Comparison of ENCODE assay signal across 13 cellular contexts in the genomic region with DNA sequence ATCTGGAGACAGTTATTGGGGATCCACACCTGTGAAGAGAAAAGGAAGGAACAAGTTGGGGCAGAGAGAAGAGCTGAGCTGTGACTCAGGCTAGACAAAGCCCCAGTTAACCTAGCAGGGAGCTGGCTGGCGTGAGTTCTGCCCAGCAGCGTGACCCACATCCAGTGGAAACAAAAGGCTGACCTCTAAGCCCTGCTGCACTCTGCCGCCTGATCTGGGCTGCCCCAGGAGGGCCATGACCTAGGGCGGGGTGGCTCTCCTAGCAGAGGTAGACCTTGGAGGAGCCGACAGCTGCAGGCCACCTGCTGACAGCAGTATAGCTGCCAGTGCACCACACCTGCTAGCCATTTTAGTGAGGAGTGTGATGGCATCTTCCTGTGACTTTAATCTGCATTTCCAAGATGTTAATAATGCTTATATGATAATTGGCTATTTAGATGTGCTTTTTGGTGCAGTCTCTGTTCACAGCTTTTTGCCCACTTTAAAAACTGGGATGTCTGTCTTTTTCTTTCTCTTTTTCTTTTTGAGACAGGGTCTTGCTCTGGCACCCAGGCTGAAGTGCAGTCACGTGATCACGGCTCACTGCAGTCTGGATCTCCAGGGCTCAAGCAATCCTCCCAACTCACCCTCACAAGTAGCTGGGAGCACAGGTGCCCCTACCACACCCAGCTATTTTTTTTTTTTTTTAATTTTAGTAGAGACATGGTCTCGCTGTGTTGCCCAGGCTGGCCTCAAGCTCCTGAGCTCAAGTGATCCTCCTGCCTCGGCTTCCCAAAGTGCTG.
DNase-seq lines count a peak whose midpoint lies in the region; ATAC-seq, FAIRE-seq and TF ChIP-seq lines count a peak whose summit lies in the region.
"Had no signal": no experiment of that assay in that cellular context is flagged by ENCODE, and none has a peak within 500 bp of the region (broad histone marks: within the 10 kb centered on the region; RNA-seq: fewer than 3 reads in every experiment).

No MANE protein-coding gene starts in this region.

- H3K4me1 ChIP-seq in keratinocyte (ENCODE audit: control insufficient read depth, extremely low read depth, insufficient read depth, low read length) (peaks cover 12% of the 10 kb centered on the region), spleen (peaks cover 0 to 19% (median 10%) of the 10 kb centered on the region in 6 donors)

- H3K9me3 ChIP-seq in keratinocyte (ENCODE audit: control insufficient read depth, low read depth, low read length) (no peaks in the 10 kb centered on the region), spleen (no peaks in the 10 kb centered on the region)

- DNase-seq in cardiac septum (ENCODE audit: low spot score) (peak; percentile 63), Right ventricle myocardium inferior (ENCODE audit: missing footprints) (no peak), RPMI8226 (peak; percentile 88), keratinocyte (ENCODE audit: low read depth, low spot score) (no peak), spleen (no peak), COR-L47 (lab: John Stamatoyannopoulos, UW) (no peak)
- no peak for DNase-seq in stimulated activated effector memory CD8-positive, alpha-beta T cell treated with anti-CD3 and anti-CD28 coated beads, Interleukin-12 subunit alpha, Interleukin-12 subunit beta, amount 100 ng/mL, for 72 hours (ENCODE audit: low spot score in 2 of 2)
- DNase-seq in activated CD4-positive, alpha-beta T cell treated with anti-CD3 and anti-CD28 coated beads, Interleukin-2, amount 10 ng/mL, durations not matched to agents 7 days and 5 days, result no peak
- DNase-seq: activated CD8-positive, alpha-beta T cell treated with anti-CD3 and anti-CD28 coated beads, Interleukin-2, amount 10 ng/mL, durations not matched to agents 7 days and 5 days; activated naive CD4-positive, alpha-beta T cell treated with anti-CD3 and anti-CD28 coated beads, Interleukin-2, amount 50 U/mL, for 16 hours; NCI-H1436; OCI-M1; stimulated activated CD4-positive, alpha-beta T cell treated with anti-CD3 and anti-CD28 coated beads, Interleukin-15, amount 100 ng/mL, for 24 hours had no signal

- peak; percentile 9 for FAIRE-seq in keratinocyte (lab: Jason Lieb, UNC)

- no peak overlapping the region for H3K27ac Mint-ChIP-seq in stimulated activated effector memory CD8-positive, alpha-beta T cell treated with anti-CD3 and anti-CD28 coated beads, Interleukin-12 subunit alpha, Interleukin-12 subunit beta, amount 100 ng/mL, for 72 hours
- no peak overlapping the region for H3K27ac Mint-ChIP-seq in activated CD4-positive, alpha-beta T cell treated with anti-CD3 and anti-CD28 coated beads, Interleukin-2, amount 10 ng/mL, durations not matched to agents 7 days and 5 days
- H3K27ac Mint-ChIP-seq: activated CD8-positive, alpha-beta T cell treated with anti-CD3 and anti-CD28 coated beads, Interleukin-2, amount 10 ng/mL, durations not matched to agents 7 days and 5 days had no signal

- H3K27me3 Mint-ChIP-seq in activated CD4-positive, alpha-beta T cell treated with anti-CD3 and anti-CD28 coated beads, Interleukin-2, amount 10 ng/mL, durations not matched to agents 7 days and 5 days, result peaks cover 3% of the 10 kb centered on the region

- WGBS in spleen, 5 donors, result 69 to 76% (median 74%) methylated on average over 9 of the region's 9 CpGs

- intact Hi-C loops in cardiac septum (cut with DNase I), result no loop called here
- intact Hi-C loops in Right ventricle myocardium inferior (cut with DNase I), result no loop called here
- intact Hi-C loops in spleen (cut with DNase I; ENCODE audit: low total_unique reads), result no loop called here

- H3K27me3 ChIP-seq in keratinocyte (ENCODE audit: control insufficient read depth, extremely low read depth, insufficient read depth, low read length) (no peaks in the 10 kb centered on the region), spleen (replicated peaks in 1 of 7) (no peaks in the 10 kb centered on the region)

- H3K9ac ChIP-seq in keratinocyte (ENCODE audit: control insufficient read depth, extremely low read depth, insufficient read depth, low read length), result no peak overlapping the region

- no peak for ATAC-seq in Right ventricle myocardium inferior
- ATAC-seq in stimulated activated effector memory CD8-positive, alpha-beta T cell treated with anti-CD3 and anti-CD28 coated beads, Interleukin-12 subunit alpha, Interleukin-12 subunit beta, amount 100 ng/mL, for 72 hours, result peak; percentile 14
- ATAC-seq: activated CD8-positive, alpha-beta T cell treated with anti-CD3 and anti-CD28 coated beads, Interleukin-2, amount 10 ng/mL, durations not matched to agents 7 days and 5 days had no signal

- no peaks in the 10 kb centered on the region for H3K36me3 ChIP-seq in keratinocyte (ENCODE audit: control insufficient read depth in 2 of 2, extremely low read depth in 1 of 2, insufficient read depth in 2 of 2, low read length in 2 of 2)
- H3K36me3 ChIP-seq in spleen, result no peaks in the 10 kb centered on the region

- dilution Hi-C loops in keratinocyte (cut with MboI; ENCODE audit: extremely low pct_ligation_motif_present, low sequenced_read_pairs), result no loop called here

- no peaks in the 10 kb centered on the region for H3K36me3 Mint-ChIP-seq in stimulated activated effector memory CD8-positive, alpha-beta T cell treated with anti-CD3 and anti-CD28 coated beads, Interleukin-12 subunit alpha, Interleukin-12 subunit beta, amount 100 ng/mL, for 72 hours
- H3K36me3 Mint-ChIP-seq in activated CD4-positive, alpha-beta T cell treated with anti-CD3 and anti-CD28 coated beads, Interleukin-2, amount 10 ng/mL, durations not matched to agents 7 days and 5 days (ENCODE audit: low read depth), result no peaks in the 10 kb centered on the region

- H3K27ac ChIP-seq in keratinocyte (ENCODE audit: control insufficient read depth, insufficient read depth, low read length) (no peak overlapping the region), spleen (peak overlapping the region in 1 of 8 donors; percentile 1)

- TF ChIP-seq POLR2A in spleen (IDR thresholded peaks at IDR 0.05), result no peak

- H3K9me1 ChIP-seq in keratinocyte (ENCODE audit: control insufficient read depth, extremely low read depth, insufficient read depth, low read length), result no peaks in the 10 kb centered on the region

- H3K4me3 ChIP-seq in keratinocyte (ENCODE audit: control insufficient read depth in 2 of 3, extremely low read depth in 1 of 3, insufficient read depth in 2 of 3, low read depth in 1 of 3, low read length in 3 of 3), result no peak overlapping the region
- H3K4me3 ChIP-seq in spleen, result no peak overlapping the region

- no peaks in the 10 kb centered on the region for H3K4me1 Mint-ChIP-seq in stimulated activated effector memory CD8-positive, alpha-beta T cell treated with anti-CD3 and anti-CD28 coated beads, Interleukin-12 subunit alpha, Interleukin-12 subunit beta, amount 100 ng/mL, for 72 hours
- no peaks in the 10 kb centered on the region for H3K4me1 Mint-ChIP-seq in activated CD4-positive, alpha-beta T cell treated with anti-CD3 and anti-CD28 coated beads, Interleukin-2, amount 10 ng/mL, durations not matched to agents 7 days and 5 days

- H3K4me2 ChIP-seq in keratinocyte (ENCODE audit: control insufficient read depth, extremely low read depth, insufficient read depth, low read depth, low read length), result peak overlapping the region; percentile 4

- H3K9me3 Mint-ChIP-seq in stimulated activated effector memory CD8-positive, alpha-beta T cell treated with anti-CD3 and anti-CD28 coated beads, Interleukin-12 subunit alpha, Interleukin-12 subunit beta, amount 100 ng/mL, for 72 hours, result no peaks in the 10 kb centered on the region
- H3K9me3 Mint-ChIP-seq in activated CD4-positive, alpha-beta T cell treated with anti-CD3 and anti-CD28 coated beads, Interleukin-2, amount 10 ng/mL, durations not matched to agents 7 days and 5 days, result no peaks in the 10 kb centered on the region

- H3K79me2 ChIP-seq in keratinocyte (ENCODE audit: control insufficient read depth, insufficient read depth, low read length), result no peaks in the 10 kb centered on the region

- TF ChIP-seq CTCF in keratinocyte (optimal IDR thresholded peaks at IDR 0.05 in 1 of 3, IDR thresholded peaks at IDR 0.05 in 1 of 3, conservative IDR thresholded peaks at IDR 0.05 in 1 of 3; ENCODE audit: extremely low read depth in 1 of 3, insufficient read depth in 2 of 3, low read length in 3 of 3), result peak; percentile 13 to 41 (median 39)
- no peak for TF ChIP-seq CTCF in spleen (IDR thresholded peaks at IDR 0.05 in 8 of 11, conservative IDR thresholded peaks at IDR 0.05 in 3 of 11)

- CTCF ChIA-PET in activated CD4-positive, alpha-beta T cell treated with anti-CD3 and anti-CD28 coated beads, Interleukin-2, amount 10 ng/mL, durations not matched to agents 7 days and 5 days (lab: Charles Lee), result interaction anchor here (1.2 kb wide), 1 partner anchor 200 kb away, joined by 3 read pairs; no protein-coding TSS in a partner anchor

- POLR2A ChIA-PET in activated CD4-positive, alpha-beta T cell treated with anti-CD3 and anti-CD28 coated beads, Interleukin-2, amount 10 ng/mL, durations not matched to agents 7 days and 5 days (lab: Charles Lee), result no interaction called here

- no peak overlapping the region for H3K4me3 Mint-ChIP-seq in stimulated activated effector memory CD8-positive, alpha-beta T cell treated with anti-CD3 and anti-CD28 coated beads, Interleukin-12 subunit alpha, Interleukin-12 subunit beta, amount 100 ng/mL, for 72 hours
- no peak overlapping the region for H3K4me3 Mint-ChIP-seq in activated CD4-positive, alpha-beta T cell treated with anti-CD3 and anti-CD28 coated beads, Interleukin-2, amount 10 ng/mL, durations not matched to agents 7 days and 5 days
- H3K4me3 Mint-ChIP-seq: activated CD8-positive, alpha-beta T cell treated with anti-CD3 and anti-CD28 coated beads, Interleukin-2, amount 10 ng/mL, durations not matched to agents 7 days and 5 days had no signal

- no peak overlapping the region for H2AFZ ChIP-seq in keratinocyte (ENCODE audit: control insufficient read depth, low read length)

- H4K20me1 ChIP-seq in keratinocyte (ENCODE audit: control insufficient read depth, extremely low read depth, insufficient read depth, low read length), result no peaks in the 10 kb centered on the region

Comparison
In these comparisons a context has a peak if more than half of its experiments do, and no peak if none do; other contexts are left out.
1. DNase-seq: peak in cardiac septum (single experiment) and RPMI8226 (single experiment); none in Right ventricle myocardium inferior (single experiment), keratinocyte (single experiment), stimulated activated effector memory CD8-positive, alpha-beta T cell treated with anti-CD3 and anti-CD28 coated beads, Interleukin-12 subunit alpha, Interleukin-12 subunit beta, amount 100 ng/mL, for 72 hours (0 of 2), spleen (single experiment), COR-L47 (single experiment) and activated CD4-positive, alpha-beta T cell treated with anti-CD3 and anti-CD28 coated beads, Interleukin-2, amount 10 ng/mL, durations not matched to agents 7 days and 5 days (single experiment).
2. CTCF ChIP-seq: peak in keratinocyte (3 of 3); none in spleen (0 of 11).